ENCODE assay signal across 8 cellular contexts in the genomic region with DNA sequence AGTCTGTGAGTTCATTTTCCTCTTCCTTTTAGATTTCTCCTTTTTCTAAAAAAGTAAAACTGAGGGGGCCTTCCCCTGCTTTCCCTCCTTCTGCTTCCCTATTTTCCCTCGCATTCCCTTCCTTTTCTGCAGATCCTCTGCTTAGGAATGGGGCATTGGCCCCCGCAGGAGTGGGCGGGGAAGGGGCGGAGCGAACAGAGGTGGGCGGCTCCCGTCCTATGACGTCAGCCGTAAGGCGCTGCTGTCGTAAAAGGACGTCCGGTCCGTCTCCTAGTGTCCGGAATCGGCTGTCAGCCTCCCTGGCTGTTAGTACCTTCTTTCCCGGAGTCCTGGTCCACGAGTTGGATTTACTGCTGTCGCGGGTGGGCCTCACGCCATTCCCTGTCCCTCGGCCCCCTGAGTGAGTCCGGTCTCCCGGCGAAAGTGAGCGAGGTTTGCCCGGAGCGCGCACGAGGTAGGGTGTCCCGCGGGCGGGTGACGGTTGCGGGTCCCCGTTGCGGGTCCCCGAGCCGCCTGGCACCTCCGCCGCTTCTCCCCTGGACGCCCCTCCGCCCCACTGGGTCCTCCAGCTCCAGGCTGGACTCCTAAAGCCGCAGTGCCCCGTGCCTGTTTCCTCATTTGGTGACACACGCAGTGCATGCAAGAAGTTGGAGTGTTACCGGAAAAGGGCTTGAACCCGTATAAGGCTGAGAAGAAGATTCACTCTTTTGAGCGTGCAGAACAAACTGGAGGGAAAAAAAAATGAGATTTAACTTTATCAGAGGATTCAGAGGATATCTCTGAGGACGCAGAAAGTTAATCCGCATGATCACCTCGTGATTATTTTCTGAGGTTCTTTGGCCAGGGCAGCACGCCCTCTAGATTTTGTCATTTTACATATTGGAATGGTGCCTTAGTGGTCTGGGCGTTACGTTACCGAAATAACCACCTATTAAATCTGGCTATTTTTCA. TPM values are rescaled to one million over a fixed set of nuclear protein-coding genes. Genes with fewer than 3 reads are reported as not detected.
DNase-seq lines count a peak whose midpoint lies in the region; ATAC-seq, FAIRE-seq and TF ChIP-seq lines count a peak whose summit lies in the region.

A gene (plus strand): TSS at position 241 of the 951 bp plus-strand sequence. CDS start 1,477 bp downstream, outside the sequence.

- H3K36me3 ChIP-seq in pancreas = no peaks in the 10 kb centered on the region
- peaks cover 3 to 14% (median 5%) of the 10 kb centered on the region in 3 donors for H3K36me3 ChIP-seq in tibial artery

- H3K27ac Mint-ChIP-seq in activated naive CD8-positive, alpha-beta T cell treated with anti-CD3 and anti-CD28 coated beads, Interleukin-2, amount 50 U/mL, for 24 hours = peak within 1 kb of the TSS; percentile 94

- ATAC-seq in activated naive CD8-positive, alpha-beta T cell treated with anti-CD3 and anti-CD28 coated beads, Interleukin-2, amount 50 U/mL, for 24 hours = peak; percentile 82
- peak; percentile 96 for ATAC-seq in Right ventricle myocardium superior (ENCODE audit: poor library complexity)
- ATAC-seq in pancreas = peak; percentile 97 to 99 (median 98)

- peaks cover 1% of the 10 kb centered on the region for H3K27me3 Mint-ChIP-seq in activated naive CD8-positive, alpha-beta T cell treated with anti-CD3 and anti-CD28 coated beads, Interleukin-2, amount 50 U/mL, for 24 hours

- peak; percentile 16 for TF ChIP-seq CTCF in GM12864 (IDR thresholded peaks at IDR 0.05; ENCODE audit: low read depth, low read length, missing control alignments)
- TF ChIP-seq CTCF in HFF-Myc (IDR thresholded peaks at IDR 0.05; ENCODE audit: low read depth, low read length, missing control alignments) = peak; percentile 20
- no peak for TF ChIP-seq CTCF in pancreas (IDR thresholded peaks at IDR 0.05)
- no peak for TF ChIP-seq CTCF in tibial artery (IDR thresholded peaks at IDR 0.05)

- peak within 1 kb of the TSS; percentile 93 for H3K4me3 Mint-ChIP-seq in activated naive CD8-positive, alpha-beta T cell treated with anti-CD3 and anti-CD28 coated beads, Interleukin-2, amount 50 U/mL, for 24 hours

- H3K27ac ChIP-seq in pancreas (peak within 1 kb of the TSS; percentile 81 to 98 (median 93)), tibial artery (peak within 1 kb of the TSS; percentile 99 to 100)

- intact Hi-C loops in Right ventricle myocardium superior (cut with DNase I) (no loop called here), pancreas (cut with DNase I) (no loop called here), tibial artery (cut with DNase I; ENCODE audit: low total_unique reads) (no loop called here)

- H3K36me3 Mint-ChIP-seq in activated naive CD8-positive, alpha-beta T cell treated with anti-CD3 and anti-CD28 coated beads, Interleukin-2, amount 50 U/mL, for 24 hours (ENCODE audit: low read depth) = peaks cover 28% of the 10 kb centered on the region

- H3K4me3 ChIP-seq in GM12864 (ENCODE audit: low read depth, low read length) (peak within 1 kb of the TSS; percentile 92), HFF-Myc (replicated peaks; ENCODE audit: low read depth, low read length) (peak within 1 kb of the TSS; percentile 99), pancreas (peak within 1 kb of the TSS; percentile 65 to 87 (median 78)), tibial artery (peak within 1 kb of the TSS; percentile 96)

- H3K9me3 ChIP-seq in pancreas (no peaks in the 10 kb centered on the region), tibial artery (no peaks in the 10 kb centered on the region)

- 0% methylated on average over 56 of the region's 56 CpGs for WGBS in pancreas, 2 donors

- FAIRE-seq in pancreas (lab: Jason Lieb, UNC) = peak; percentile 83

- H3K9me3 Mint-ChIP-seq in activated naive CD8-positive, alpha-beta T cell treated with anti-CD3 and anti-CD28 coated beads, Interleukin-2, amount 50 U/mL, for 24 hours = no peaks in the 10 kb centered on the region

- H3K27me3 ChIP-seq in pancreas (no peaks in the 10 kb centered on the region), tibial artery (no peaks in the 10 kb centered on the region)

- H3K4me1 ChIP-seq in pancreas (peaks cover 6 to 32% (median 11%) of the 10 kb centered on the region in 3 donors), tibial artery (peaks cover 0 to 28% (median 5%) of the 10 kb centered on the region in 4 donors)

- peaks cover 32% of the 10 kb centered on the region for H3K4me1 Mint-ChIP-seq in activated naive CD8-positive, alpha-beta T cell treated with anti-CD3 and anti-CD28 coated beads, Interleukin-2, amount 50 U/mL, for 24 hours

- DNase-seq in GM12864 (ENCODE audit: low read depth) (peak; percentile 55), HFF-Myc (ENCODE audit: extremely low read depth, low read depth) (peak; percentile 80), MV-4-11 (lab: John Stamatoyannopoulos, UW) (peak; percentile 76), SW480 (ENCODE audit: low spot score) (peak; percentile 78), Right ventricle myocardium superior (peak; percentile 95), pancreas (peak; percentile 83 to 100 (median 94)), tibial artery (peak; percentile 86 to 95)
- DNase-seq in activated naive CD8-positive, alpha-beta T cell treated with anti-CD3 and anti-CD28 coated beads, Interleukin-2, amount 50 U/mL, for 24 hours = peak; percentile 91

RNA-seq across cellular contexts. Expression of the gene that starts here (rescaled TPM):
- total RNA-seq in Right ventricle myocardium superior (147 TPM), pancreas (10 to 100 TPM; 15.5 to 28.2 (median 18.8) TPM)
- 10 to 100 TPM; 11.5 to 20.4 TPM for polyA plus RNA-seq in pancreas

Comparison
In these comparisons a context has a peak if more than half of its experiments do, and no peak if none do; other contexts are left out.
1. Peak in every context shown above with its lines: DNase-seq, ATAC-seq, H3K4me3 ChIP-seq and H3K27ac ChIP-seq.
2. CTCF ChIP-seq: peak in GM12864 (single experiment) and HFF-Myc (single experiment); none in pancreas (0 of 4) and tibial artery (0 of 2).